Comparison of ENCODE assay signal across 16 cellular contexts in genomic region chr11:84465040-84465439, GRCh38.
DNase-seq lines count a peak whose midpoint lies in the region; ATAC-seq and TF ChIP-seq lines count a peak whose summit lies in the region.
"Had no signal": no experiment of that assay in that cellular context is flagged by ENCODE, and none has a peak within 500 bp of the region (broad histone marks: within the 10 kb centered on the region; RNA-seq: fewer than 3 reads in every experiment).

No MANE protein-coding gene starts in this region.

- H3K27me3 ChIP-seq in WERI-Rb-1 (ENCODE audit: insufficient read depth, low read depth, severe bottlenecking), result no peaks in the 10 kb centered on the region
- H3K27me3 ChIP-seq: heart left ventricle had no signal

- TF ChIP-seq CTCF in cardiac fibroblast (IDR thresholded peaks at IDR 0.05; ENCODE audit: low read depth, low read length), result no peak
- no peak for TF ChIP-seq CTCF in retinal pigment epithelial cell (conservative IDR thresholded peaks at IDR 0.05; ENCODE audit: low read depth, low read length)
- no peak for TF ChIP-seq CTCF in WERI-Rb-1 (IDR thresholded peaks at IDR 0.05; ENCODE audit: low read depth, low read length)

- H3K27ac ChIP-seq in WERI-Rb-1, result no peak overlapping the region
- H3K27ac ChIP-seq: heart left ventricle had no signal

- DNase-seq in G401 (ENCODE audit: low spot score) (peak; percentile 62), NCI-H446 (lab: John Stamatoyannopoulos, UW) (peak; percentile 92 to 96), cardiac fibroblast (ENCODE audit: low read depth in 2 of 2) (peak; percentile 13 to 46), retinal pigment epithelial cell (ENCODE audit: low read depth) (peak; percentile 90), foreskin melanocyte (no peak), WERI-Rb-1 (no peak)
- DNase-seq: activated CD4-positive, alpha-beta T cell treated with anti-CD3 and anti-CD28 coated beads, Interleukin-2, amount 10 ng/mL, durations not matched to agents 7 days and 5 days; activated naive CD8-positive, alpha-beta T cell treated with anti-CD3 and anti-CD28 coated beads for 36 hours; activated T-cell treated with anti-CD3 and anti-CD28 coated beads, Interleukin-2, amount 50 U/mL, for 24 hours; CD4-positive, CD25-positive, alpha-beta regulatory T cell; heart left ventricle; kidney glomerular epithelial cell; NCI-H1092 treated with DMSO at 0.1 percent for 48 hours had no signal

- no peak for ATAC-seq in GM19397 (IDR thresholded peaks at IDR 0.05; ENCODE audit: unreplicated experiment)
- ATAC-seq: HCT116, heart left ventricle, Right ventricle myocardium inferior had no signal

- H3K36me3 ChIP-seq in WERI-Rb-1, result no peaks in the 10 kb centered on the region
- H3K36me3 ChIP-seq: heart left ventricle had no signal

- no peak overlapping the region for H3K4me3 ChIP-seq in cardiac fibroblast (replicated peaks in 1 of 2; ENCODE audit: low read depth in 2 of 2, low read length in 2 of 2)
- H3K4me3 ChIP-seq in retinal pigment epithelial cell (ENCODE audit: low read length), result no peak overlapping the region
- no peak overlapping the region for H3K4me3 ChIP-seq in WERI-Rb-1 (ENCODE audit: low read depth, low read length)
- H3K4me3 ChIP-seq: heart left ventricle had no signal

- H3K9me3 ChIP-seq in WERI-Rb-1 (ENCODE audit: severe bottlenecking), result no peaks in the 10 kb centered on the region
- H3K9me3 ChIP-seq: heart left ventricle had no signal

- in situ Hi-C loops in G401 (cut with HindIII; ENCODE audit: low sequenced_read_pairs), result no loop called here

Comparison
In these comparisons a context has a peak if more than half of its experiments do, and no peak if none do; other contexts are left out.
1. DNase-seq: peak in G401 (single experiment), NCI-H446 (2 of 2), cardiac fibroblast (2 of 2) and retinal pigment epithelial cell (single experiment); none in foreskin melanocyte (single experiment) and WERI-Rb-1 (single experiment).